Comparison of ENCODE assay signal across 8 cellular contexts in the genomic region with DNA sequence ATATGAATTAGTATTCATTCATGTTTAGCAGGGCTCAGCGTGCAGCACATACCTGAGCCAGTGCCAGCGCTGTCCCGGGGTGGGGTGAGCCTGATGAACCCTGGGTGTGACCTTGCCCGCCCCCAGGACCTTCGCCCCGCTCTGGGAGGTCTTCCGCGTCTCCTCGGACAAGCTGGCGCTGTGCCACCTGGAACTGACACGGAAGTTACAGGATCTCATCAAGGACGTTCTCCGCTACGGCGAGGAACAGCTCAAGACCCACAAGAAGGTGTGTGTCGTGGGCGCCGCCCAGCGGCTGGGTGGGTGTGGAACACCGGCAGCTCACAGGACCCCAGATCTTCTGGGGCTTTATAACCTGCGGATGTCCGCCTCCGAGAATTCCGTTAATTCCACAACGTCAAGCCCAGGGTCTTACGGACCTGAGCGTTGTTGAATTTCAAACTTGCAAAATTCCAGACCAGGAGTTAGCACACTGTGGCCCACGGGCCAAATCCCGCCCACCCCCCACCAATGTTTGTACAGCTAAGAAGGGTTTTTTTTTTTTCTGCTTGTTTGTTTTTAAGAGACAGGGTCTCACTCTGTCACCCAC. TPM values are rescaled to one million over a fixed set of nuclear protein-coding genes. Genes with fewer than 3 reads are reported as not detected.
DNase-seq lines count a peak whose midpoint lies in the region; ATAC-seq, FAIRE-seq and TF ChIP-seq lines count a peak whose summit lies in the region.

No MANE protein-coding gene starts in this region.

- intact Hi-C loops in HepG2 (cut with micrococcal nuclease; ENCODE audit: unreplicated experiment): loop anchor here (2.0 kb wide), 1 partner anchor 62 kb away; no protein-coding TSS in a partner anchor

- no peaks in the 10 kb centered on the region for H4K20me1 ChIP-seq in HepG2 (ENCODE audit: insufficient read depth, low read length)

- no TSS peak for BruUV-seq in HepG2 (replicated peaks; lab: Mats Ljungman, UMichigan)

- H3K27ac ChIP-seq in coronary artery (no peak overlapping the region), HepG2 (ENCODE audit: extremely low read length, insufficient read depth, low read length) (peak overlapping the region; percentile 58)

- peak overlapping the region; percentile 60 for H3K4me2 ChIP-seq in HepG2 (ENCODE audit: low read depth, low read length)

- peaks cover 28% of the 10 kb centered on the region for H3K4me1 ChIP-seq in HepG2 (ENCODE audit: insufficient read depth, low read length)

- WGBS in HepG2 (ENCODE audit: low lambda C conversion rate): 2% methylated on average over 10 of the region's 29 CpGs

- H3K4me3 ChIP-seq in coronary artery (peak overlapping the region; percentile 53), HepG2 (replicated peaks in 1 of 3; ENCODE audit: insufficient read depth in 1 of 3, low read depth in 2 of 3, low read length in 3 of 3) (peak overlapping the region; percentile 8 to 63 (median 13); a peak in 3 of 6 replicates)

- TF ChIP-seq POLR2A in HepG2 (IDR thresholded peaks at IDR 0.05; ENCODE audit: insufficient read depth in 1 of 2, low read depth in 2 of 2, low read length in 2 of 2): no peak

- peak overlapping the region; percentile 20; the same call in 1 of the 2 replicates for H3K9ac ChIP-seq in HepG2 (ENCODE audit: insufficient read depth, low read depth, low read length)

- H2AFZ ChIP-seq in HepG2 (ENCODE audit: low read length): no peak overlapping the region

- H3K27me3 ChIP-seq in HepG2 (ENCODE audit: control insufficient read depth in 1 of 2, insufficient read depth in 2 of 2, low read length in 2 of 2): no peaks in the 10 kb centered on the region

- TF ChIP-seq CTCF in coronary artery (IDR thresholded peaks at IDR 0.05) (peak; percentile 72), HepG2 (CRISPR knock-in tag; IDR thresholded peaks at IDR 0.05) (peak; percentile 98)

- peak in 1 of 2 experiments; percentile 22; a peak in 1 of 4 replicates for TF ChIP-seq EP300 in HepG2 (IDR thresholded peaks at IDR 0.05; ENCODE audit: low read depth in 2 of 2, low read length in 2 of 2)
- peak; percentile 39; the same call in 1 of the 2 replicates for TF ChIP-seq EP300 in HepG2 (CRISPR knock-in tag; IDR thresholded peaks at IDR 0.05; ENCODE audit: borderline replicate concordance)

- ATAC-seq in HepG2: peak; percentile 83
- ATAC-seq in GM18907 (IDR thresholded peaks at IDR 0.05; ENCODE audit: unreplicated experiment): no peak
- no peak for ATAC-seq in GM21381 (IDR thresholded peaks at IDR 0.05; ENCODE audit: unreplicated experiment)

- in situ Hi-C loops in HepG2 (cut with HindIII; ENCODE audit: extremely low pct_ligation_motif_present, low pct_unique_long_range_greater_than_20kb): no loop called here

- peak; percentile 92 for FAIRE-seq in HepG2 (lab: Jason Lieb, UNC)

- H3K9me3 ChIP-seq in HepG2 (ENCODE audit: low read length): no peaks in the 10 kb centered on the region

- no peaks in the 10 kb centered on the region for H3K36me3 ChIP-seq in HepG2 (replicated peaks in 1 of 2; ENCODE audit: control insufficient read depth in 1 of 2, insufficient read depth in 2 of 2, low read length in 2 of 2)

- DNase-seq in DMS114 treated with DMSO at 0.1 percent for 48 hours (lab: John Stamatoyannopoulos, UW; ENCODE audit: unreplicated experiment): peak; percentile 55
- peak; percentile 53 for DNase-seq in HuH-7.5 (ENCODE audit: low spot score)
- DNase-seq in RPMI7951 (ENCODE audit: low read depth): peak; percentile 81
- DNase-seq in coronary artery (ENCODE audit: low spot score): no peak
- peak; percentile 89 for DNase-seq in HepG2 (ENCODE audit: low spot score)
- DNase-seq in superior temporal gyrus (ENCODE audit: extremely low spot score): peak; percentile 78

- CTCF ChIA-PET in HepG2 (lab: Yijun Ruan, JAX; ENCODE audit: low intra/inter-chr PET ratio, low total read pairs): interaction anchor here (1.4 to 1.5 kb wide), 2 partner anchors 9 to 63 kb away, joined by 4 to 9 read pairs; no protein-coding TSS in a partner anchor

- H3K79me2 ChIP-seq in HepG2 (ENCODE audit: insufficient read depth, low read length): no peaks in the 10 kb centered on the region

- peak; percentile 87 for TF ChIP-seq RAD21 in HepG2 (CRISPR knock-in tag; IDR thresholded peaks at IDR 0.05)

- POLR2A ChIA-PET in HepG2 (lab: Yijun Ruan, JAX): interaction anchor here (1.0 to 2.4 kb wide), 7 partner anchors 28 to 255 kb away, joined by 3 to 18 read pairs (median 4); a partner anchor contains a TSS

RNA-seq across cellular contexts. Expression of a gene that starts 15.4 kb away (rescaled TPM):
- 0.60 and 2.5 TPM in 2 replicates for total RNA-seq in RPMI7951 (2014; rRNA removed; shearing (Covaris generic))
- total RNA-seq in HepG2 (2016; rRNA removed; fragmentation: Illumina TruSeq; extraction: Trizol): 1.2 and 1.3 TPM in 2 replicates
- 0.18 and 1.7 TPM in 2 replicates for total RNA-seq in HepG2 (2016; cell fraction: cytosol; rRNA removed; fragmentation: Illumina TruSeq; extraction: Trizol; ENCODE audit: low read depth)
- total RNA-seq in HepG2 (2016; cell fraction: insoluble cytoplasmic fraction; rRNA removed; fragmentation: Illumina TruSeq; extraction: Trizol): 0.45 and 2.3 TPM in 2 replicates
- total RNA-seq in HepG2 (2016; cell fraction: membrane; rRNA removed; fragmentation: Illumina TruSeq; extraction: Trizol): 1.4 TPM in 2 replicates
- 1.6 and 3.1 TPM in 2 replicates for total RNA-seq in HepG2 (2016; cell fraction: nucleus; rRNA removed; fragmentation: Illumina TruSeq; extraction: Trizol)
- polyA plus RNA-seq in HepG2 (2011; rRNA removed): 2.5 and 3.1 TPM in 2 replicates
- polyA plus RNA-seq in HepG2 (2011; cell fraction: cytosol; rRNA removed): 0.95 and 1.5 TPM in 2 replicates
- 23.2 and 28.6 TPM in 2 replicates for polyA plus RNA-seq in HepG2 (2011; cell fraction: nucleus; rRNA removed)
- polyA plus RNA-seq in HepG2 (2012): 4.3 and 5.3 TPM in 2 replicates
- 0.75 and 1.1 TPM in 2 replicates for polyA plus RNA-seq in HepG2 (2016; cell fraction: cytosol; fragmentation: Illumina TruSeq; extraction: Trizol; ENCODE audit: low read depth)
- 0.76 and 2.0 TPM in 2 replicates for polyA plus RNA-seq in HepG2 (2016; cell fraction: insoluble cytoplasmic fraction; fragmentation: Illumina TruSeq; extraction: Trizol; ENCODE audit: low read depth)
- polyA plus RNA-seq in HepG2 (2016; cell fraction: membrane; fragmentation: Illumina TruSeq; extraction: Trizol; ENCODE audit: low read depth): 0.88 and 1.4 TPM in 2 replicates
- 4.8 and 5.1 TPM in 2 replicates for polyA plus RNA-seq in HepG2 (2016; cell fraction: nucleus; fragmentation: Illumina TruSeq; extraction: Trizol; ENCODE audit: insufficient read depth, low read depth)
- 1.3 and 16.7 TPM in 2 replicates for polyA minus RNA-seq in HepG2 (2011; rRNA and poly(A)+ RNA removed; ENCODE audit: low replicate concordance)
- polyA minus RNA-seq in HepG2 (2011; cell fraction: cytosol; rRNA and poly(A)+ RNA removed): 2.5 and 4.6 TPM in 2 replicates
- polyA minus RNA-seq in HepG2 (2011; cell fraction: nucleus; rRNA and poly(A)+ RNA removed): 20.1 and 21.3 TPM in 2 replicates

RNA-seq across cellular contexts. Expression of a gene that starts 28.3 kb away (rescaled TPM):
- 0.10 and 0.12 TPM in 2 replicates for total RNA-seq in RPMI7951 (2014; rRNA removed; shearing (Covaris generic))
- total RNA-seq in HepG2 (2016; rRNA removed; fragmentation: Illumina TruSeq; extraction: Trizol): 0.48 and 0.86 TPM in 2 replicates
- 0.18 and 0.40 TPM in 2 replicates for total RNA-seq in HepG2 (2016; cell fraction: cytosol; rRNA removed; fragmentation: Illumina TruSeq; extraction: Trizol; ENCODE audit: low read depth)
- total RNA-seq in HepG2 (2016; cell fraction: insoluble cytoplasmic fraction; rRNA removed; fragmentation: Illumina TruSeq; extraction: Trizol): 0.36 and 1.2 TPM in 2 replicates
- 0.38 and 0.43 TPM in 2 replicates for total RNA-seq in HepG2 (2016; cell fraction: membrane; rRNA removed; fragmentation: Illumina TruSeq; extraction: Trizol)
- 1.0 and 1.3 TPM in 2 replicates for total RNA-seq in HepG2 (2016; cell fraction: nucleus; rRNA removed; fragmentation: Illumina TruSeq; extraction: Trizol)
- polyA plus RNA-seq in HepG2 (2011; rRNA removed): 4.0 and 8.6 TPM in 2 replicates
- 4.2 and 6.3 TPM in 2 replicates for polyA plus RNA-seq in HepG2 (2011; cell fraction: cytosol; rRNA removed)
- 3.5 and 4.5 TPM in 2 replicates for polyA plus RNA-seq in HepG2 (2011; cell fraction: nucleus; rRNA removed)
- polyA plus RNA-seq in HepG2 (2012): 9.1 and 10.5 TPM in 2 replicates
- polyA plus RNA-seq in HepG2 (2016; cell fraction: cytosol; fragmentation: Illumina TruSeq; extraction: Trizol; ENCODE audit: low read depth): 0.10 and 0.18 TPM in 2 replicates
- 0.61 and 0.62 TPM in 2 replicates for polyA plus RNA-seq in HepG2 (2016; cell fraction: insoluble cytoplasmic fraction; fragmentation: Illumina TruSeq; extraction: Trizol; ENCODE audit: low read depth)
- polyA plus RNA-seq in HepG2 (2016; cell fraction: membrane; fragmentation: Illumina TruSeq; extraction: Trizol; ENCODE audit: low read depth): 0.29 and 0.35 TPM in 2 replicates
- polyA plus RNA-seq in HepG2 (2016; cell fraction: nucleus; fragmentation: Illumina TruSeq; extraction: Trizol; ENCODE audit: insufficient read depth, low read depth): 1.8 and 2.3 TPM in 2 replicates
- 2.7 and 11.1 TPM in 2 replicates for polyA minus RNA-seq in HepG2 (2011; rRNA and poly(A)+ RNA removed; ENCODE audit: low replicate concordance)
- polyA minus RNA-seq in HepG2 (2011; cell fraction: cytosol; rRNA and poly(A)+ RNA removed): 3.0 and 4.7 TPM in 2 replicates
- polyA minus RNA-seq in HepG2 (2011; cell fraction: nucleus; rRNA and poly(A)+ RNA removed): 1.8 and 3.1 TPM in 2 replicates

RNA-seq across cellular contexts. Expression of a gene that starts 47.4 kb away (rescaled TPM):
- 9.6 and 10.0 TPM in 2 replicates for total RNA-seq in RPMI7951 (2014; rRNA removed; shearing (Covaris generic))
- total RNA-seq in HepG2 (2016; rRNA removed; fragmentation: Illumina TruSeq; extraction: Trizol): 3.8 and 12.2 TPM in 2 replicates
- total RNA-seq in HepG2 (2016; cell fraction: cytosol; rRNA removed; fragmentation: Illumina TruSeq; extraction: Trizol; ENCODE audit: low read depth): 2.4 and 2.8 TPM in 2 replicates
- 6.4 and 9.5 TPM in 2 replicates for total RNA-seq in HepG2 (2016; cell fraction: insoluble cytoplasmic fraction; rRNA removed; fragmentation: Illumina TruSeq; extraction: Trizol)
- 6.3 and 6.5 TPM in 2 replicates for total RNA-seq in HepG2 (2016; cell fraction: membrane; rRNA removed; fragmentation: Illumina TruSeq; extraction: Trizol)
- total RNA-seq in HepG2 (2016; cell fraction: nucleus; rRNA removed; fragmentation: Illumina TruSeq; extraction: Trizol): 6.7 and 10.0 TPM in 2 replicates
- 7.3 and 8.2 TPM in 2 replicates for polyA plus RNA-seq in HepG2 (2011; rRNA removed)
- polyA plus RNA-seq in HepG2 (2011; cell fraction: cytosol; rRNA removed): 3.3 and 5.6 TPM in 2 replicates
- polyA plus RNA-seq in HepG2 (2011; cell fraction: nucleus; rRNA removed): 34.8 and 36.5 TPM in 2 replicates
- 18.2 and 28.7 TPM in 2 replicates for polyA plus RNA-seq in HepG2 (2012)
- polyA plus RNA-seq in HepG2 (2016; cell fraction: cytosol; fragmentation: Illumina TruSeq; extraction: Trizol; ENCODE audit: low read depth): 1.0 and 1.3 TPM in 2 replicates
- polyA plus RNA-seq in HepG2 (2016; cell fraction: insoluble cytoplasmic fraction; fragmentation: Illumina TruSeq; extraction: Trizol; ENCODE audit: low read depth): 8.8 and 13.1 TPM in 2 replicates
- 2.1 and 3.2 TPM in 2 replicates for polyA plus RNA-seq in HepG2 (2016; cell fraction: membrane; fragmentation: Illumina TruSeq; extraction: Trizol; ENCODE audit: low read depth)
- polyA plus RNA-seq in HepG2 (2016; cell fraction: nucleus; fragmentation: Illumina TruSeq; extraction: Trizol; ENCODE audit: insufficient read depth, low read depth): 15.3 and 23.8 TPM in 2 replicates
- 37.6 and 52.5 TPM in 2 replicates for polyA minus RNA-seq in HepG2 (2011; rRNA and poly(A)+ RNA removed; ENCODE audit: low replicate concordance)
- 19.4 and 24.6 TPM in 2 replicates for polyA minus RNA-seq in HepG2 (2011; cell fraction: cytosol; rRNA and poly(A)+ RNA removed)
- polyA minus RNA-seq in HepG2 (2011; cell fraction: nucleus; rRNA and poly(A)+ RNA removed): 10.9 and 11.4 TPM in 2 replicates

RNA-seq across cellular contexts. Expression of a gene that starts 54.7 kb away (rescaled TPM):
- not detected in 2 replicates for total RNA-seq in RPMI7951 (2014; rRNA removed; shearing (Covaris generic))
- total RNA-seq in HepG2 (2016; rRNA removed; fragmentation: Illumina TruSeq; extraction: Trizol): not detected in 2 replicates
- not detected in 2 replicates for total RNA-seq in HepG2 (2016; cell fraction: cytosol; rRNA removed; fragmentation: Illumina TruSeq; extraction: Trizol; ENCODE audit: low read depth)
- total RNA-seq in HepG2 (2016; cell fraction: insoluble cytoplasmic fraction; rRNA removed; fragmentation: Illumina TruSeq; extraction: Trizol): not detected in 2 replicates
- total RNA-seq in HepG2 (2016; cell fraction: membrane; rRNA removed; fragmentation: Illumina TruSeq; extraction: Trizol): not detected in 2 replicates
- total RNA-seq in HepG2 (2016; cell fraction: nucleus; rRNA removed; fragmentation: Illumina TruSeq; extraction: Trizol): not detected in 2 replicates
- polyA plus RNA-seq in HepG2 (2011; rRNA removed): 0.30 and 0.44 TPM in 2 replicates
- polyA plus RNA-seq in HepG2 (2011; cell fraction: cytosol; rRNA removed): 0.21 TPM in 1 of 2 replicates, not detected in the other
- polyA plus RNA-seq in HepG2 (2011; cell fraction: nucleus; rRNA removed): 1.2 and 1.5 TPM in 2 replicates
- polyA plus RNA-seq in HepG2 (2012): 0.23 and 0.35 TPM in 2 replicates
- not detected in 2 replicates for polyA plus RNA-seq in HepG2 (2016; cell fraction: cytosol; fragmentation: Illumina TruSeq; extraction: Trizol; ENCODE audit: low read depth)
- not detected in 2 replicates for polyA plus RNA-seq in HepG2 (2016; cell fraction: insoluble cytoplasmic fraction; fragmentation: Illumina TruSeq; extraction: Trizol; ENCODE audit: low read depth)
- polyA plus RNA-seq in HepG2 (2016; cell fraction: membrane; fragmentation: Illumina TruSeq; extraction: Trizol; ENCODE audit: low read depth): not detected in 2 replicates
- not detected in 2 replicates for polyA plus RNA-seq in HepG2 (2016; cell fraction: nucleus; fragmentation: Illumina TruSeq; extraction: Trizol; ENCODE audit: insufficient read depth, low read depth)
- 0.88 TPM in 1 of 2 replicates, not detected in the other for polyA minus RNA-seq in HepG2 (2011; rRNA and poly(A)+ RNA removed; ENCODE audit: low replicate concordance)
- polyA minus RNA-seq in HepG2 (2011; cell fraction: cytosol; rRNA and poly(A)+ RNA removed): not detected in 2 replicates
- polyA minus RNA-seq in HepG2 (2011; cell fraction: nucleus; rRNA and poly(A)+ RNA removed): not detected in 2 replicates
